1 cellular context compared by ENCODE assay signal in the genomic region with DNA sequence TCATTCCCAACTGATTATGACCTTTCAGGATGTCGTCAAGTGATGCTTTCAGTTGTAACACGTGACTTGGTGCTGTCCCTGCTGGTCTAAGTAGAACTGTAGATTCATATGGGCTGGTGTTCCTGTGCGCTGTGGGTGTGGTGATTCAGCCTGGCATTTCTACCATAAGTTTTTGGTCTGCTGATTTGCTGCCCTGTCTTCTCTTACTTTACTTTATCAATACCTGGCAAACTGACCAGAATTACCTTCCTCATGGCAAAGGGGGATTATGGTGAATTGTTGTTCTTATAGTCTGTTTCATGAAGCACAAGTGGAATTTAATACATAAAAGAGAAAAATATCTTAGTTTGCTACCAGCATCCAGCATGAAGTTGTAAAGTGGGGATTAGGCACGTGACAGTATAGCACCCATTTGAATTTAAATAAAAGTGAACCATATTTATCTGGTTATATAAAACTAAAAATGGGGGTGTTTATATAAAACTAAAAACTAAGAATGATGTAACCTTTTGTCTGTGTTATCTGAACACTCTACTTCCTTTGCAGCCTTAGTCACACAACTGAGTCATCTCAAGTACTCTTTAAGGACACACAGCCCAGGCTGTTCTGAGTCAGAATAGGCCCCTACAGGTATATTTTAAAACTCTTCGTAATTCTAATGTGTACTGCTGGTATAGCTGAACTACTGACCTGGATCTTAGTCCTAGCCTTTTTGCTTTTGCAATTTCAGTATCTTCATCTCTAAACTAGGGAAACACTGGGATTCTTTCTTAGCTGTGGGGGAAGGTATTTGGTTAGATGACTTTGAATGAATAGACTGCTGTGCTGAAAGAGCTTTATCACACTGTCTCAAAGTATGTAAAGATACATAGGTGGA.
A peak's percentile ranks its signal among the peaks of the same experiment; 100 is the strongest.
TF ChIP-seq lines count a peak whose summit lies in the region.

No MANE protein-coding gene starts in this region.

TF ChIP-seq in HEK293, 187 proteins besides CTCF, POLR2A, EP300 and RAD21 (continued from another document):
- TF ChIP-seq, protein P1, sequence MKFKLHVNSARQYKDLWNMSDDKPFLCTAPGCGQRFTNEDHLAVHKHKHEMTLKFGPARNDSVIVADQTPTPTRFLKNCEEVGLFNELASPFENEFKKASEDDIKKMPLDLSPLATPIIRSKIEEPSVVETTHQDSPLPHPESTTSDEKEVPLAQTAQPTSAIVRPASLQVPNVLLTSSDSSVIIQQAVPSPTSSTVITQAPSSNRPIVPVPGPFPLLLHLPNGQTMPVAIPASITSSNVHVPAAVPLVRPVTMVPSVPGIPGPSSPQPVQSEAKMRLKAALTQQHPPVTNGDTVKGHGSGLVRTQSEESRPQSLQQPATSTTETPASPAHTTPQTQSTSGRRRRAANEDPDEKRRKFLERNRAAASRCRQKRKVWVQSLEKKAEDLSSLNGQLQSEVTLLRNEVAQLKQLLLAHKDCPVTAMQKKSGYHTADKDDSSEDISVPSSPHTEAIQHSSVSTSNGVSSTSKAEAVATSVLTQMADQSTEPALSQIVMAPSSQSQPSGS (tag by site-specific recombination; IDR thresholded peaks at IDR 0.05; ENCODE audit: low read depth) = peak; percentile 33; the same call in 1 of the 2 replicates
- no peak for TF ChIP-seq ZNF23 (tag by site-specific recombination; IDR thresholded peaks at IDR 0.05; ENCODE audit: borderline replicate concordance)
- peak; percentile 81; the same call in 1 of the 2 replicates for TF ChIP-seq ZSCAN16 (tag by site-specific recombination; IDR thresholded peaks at IDR 0.05)
- no peak for TF ChIP-seq ZNF324 (tag by site-specific recombination; IDR thresholded peaks at IDR 0.05)
- TF ChIP-seq ZNF629 (tag by site-specific recombination; IDR thresholded peaks at IDR 0.05) = peak; percentile 78
